ENCODE assay signal across 11 cellular contexts in the genomic region with DNA sequence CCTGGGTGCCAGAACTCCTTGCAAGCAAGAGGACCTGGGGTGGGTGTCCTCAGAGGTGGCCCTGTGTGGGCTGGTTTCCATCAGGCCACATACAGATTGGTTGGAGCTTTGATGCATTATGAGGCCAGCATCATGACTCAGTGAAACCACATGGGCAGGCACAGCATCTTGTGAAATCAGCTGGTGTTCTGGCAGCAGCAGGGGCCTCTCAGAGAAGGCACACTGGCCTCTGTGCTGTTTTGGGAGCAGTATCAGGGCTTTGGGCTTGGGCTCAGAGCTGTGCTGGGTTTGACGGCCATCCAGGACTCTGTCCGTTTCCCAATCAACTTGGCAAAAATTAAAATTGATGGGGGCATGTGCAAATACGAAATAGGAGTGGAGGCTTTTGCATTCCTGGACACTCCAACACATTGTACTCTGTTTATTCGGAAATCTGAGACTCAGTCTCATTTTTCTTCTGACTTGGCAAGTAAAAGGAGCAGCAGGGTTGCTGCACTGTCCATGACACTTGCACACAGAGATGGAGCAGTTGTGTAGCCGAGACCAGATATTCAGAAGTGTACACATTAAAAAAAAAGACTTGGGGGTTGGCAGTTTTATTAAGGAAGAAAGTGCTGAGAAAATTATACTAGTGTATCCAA.
DNase-seq lines count a peak whose midpoint lies in the region; ATAC-seq and TF ChIP-seq lines count a peak whose summit lies in the region.
"Had no signal": no experiment of that assay in that cellular context is flagged by ENCODE, and none has a peak within 500 bp of the region (broad histone marks: within the 10 kb centered on the region; RNA-seq: fewer than 3 reads in every experiment).

No MANE protein-coding gene starts in this region.

- peak overlapping the region; percentile 63 for H4K5ac ChIP-seq in IMR-90 (ENCODE audit: low read depth, low read length)

- BruUV-seq in IMR-90 (replicated peaks; lab: Mats Ljungman, UMichigan), result no TSS peak
- BruUV-seq in A673 (replicated peaks; lab: Mats Ljungman, UMichigan), result no TSS peak

- H4K20me1 ChIP-seq in IMR-90 (ENCODE audit: insufficient read depth, low read length), result no peaks in the 10 kb centered on the region

- H2AK9ac ChIP-seq in IMR-90 (replicated peaks; ENCODE audit: low read depth, low read length, poor library complexity), result peak overlapping the region; percentile 2

- H3K36me3 ChIP-seq in IMR-90 (ENCODE audit: control insufficient read depth, insufficient read depth, low read length) (no peaks in the 10 kb centered on the region), breast epithelium (no peaks in the 10 kb centered on the region), tibial artery (no peaks in the 10 kb centered on the region), A673 (ENCODE audit: insufficient read depth, low read length, poor library complexity, severe bottlenecking) (no peaks in the 10 kb centered on the region)

- 0 out of 2 replicates have a peak overlapping the region, but pooled peaks have one; percentile 25 for H2AK5ac ChIP-seq in IMR-90 (ENCODE audit: low read depth, low read length)

- H3K79me1 ChIP-seq in IMR-90 (ENCODE audit: low read depth in 1 of 2, low read length in 2 of 2), result 0 out of 4 replicates have a peak, but pooled peaks cover 4% of the 10 kb centered on the region in 2 experiments

- no peak for TF ChIP-seq POLR2A in IMR-90 (IDR thresholded peaks at IDR 0.05; ENCODE audit: low read depth, low read length)
- TF ChIP-seq POLR2A in breast epithelium (IDR thresholded peaks at IDR 0.05), result no peak

- no peak overlapping the region for H3K9ac ChIP-seq in IMR-90 (ENCODE audit: low read depth, low read length)

- H3K9me3 ChIP-seq in IMR-90 (ENCODE audit: control insufficient read depth, insufficient read depth, low read length) (no peaks in the 10 kb centered on the region), breast epithelium (no peaks in the 10 kb centered on the region), tibial artery (no peaks in the 10 kb centered on the region), A673 (ENCODE audit: low read depth, low read length, poor library complexity, severe bottlenecking) (no peaks in the 10 kb centered on the region)

- H2BK15ac ChIP-seq in IMR-90 (ENCODE audit: low read depth, low read length), result no peak overlapping the region

- peak overlapping the region; percentile 66 for H3K18ac ChIP-seq in IMR-90 (ENCODE audit: low read depth, low read length)

- H3K4me1 ChIP-seq in IMR-90 (ENCODE audit: control insufficient read depth, insufficient read depth, low read length), result peaks cover 8% of the 10 kb centered on the region
- no peaks in the 10 kb centered on the region for H3K4me1 ChIP-seq in breast epithelium
- peaks cover 0 to 8% (median 0%) of the 10 kb centered on the region in 4 donors for H3K4me1 ChIP-seq in tibial artery
- no peaks in the 10 kb centered on the region for H3K4me1 ChIP-seq in A673 (ENCODE audit: insufficient read depth, low read length, poor library complexity, severe bottlenecking)

- H3K27ac ChIP-seq in IMR-90 (ENCODE audit: insufficient read depth, low read length) (peak overlapping the region; percentile 87; the same call in 1 of the 2 replicates), breast epithelium (peak overlapping the region; percentile 8 to 11), tibial artery (peak overlapping the region in 1 of 2 donors; percentile 30), A673 (ENCODE audit: low read depth, low read length, poor library complexity, severe bottlenecking) (no peak overlapping the region)

- H3K4me3 ChIP-seq in IMR-90 (ENCODE audit: insufficient read depth, low read depth, low read length) (no peak overlapping the region), breast epithelium (no peak overlapping the region), tibial artery (no peak overlapping the region), A673 (ENCODE audit: low read depth, low read length, poor library complexity, severe bottlenecking) (no peak overlapping the region)

- no peaks in the 10 kb centered on the region for H3K4me1 Mint-ChIP-seq in activated CD4-positive, alpha-beta memory T cell treated with anti-CD3 and anti-CD28 coated beads, Interleukin-2, amount 10 ng/mL, durations not matched to agents 7 days and 5 days
- H3K4me1 Mint-ChIP-seq: activated naive CD4-positive, alpha-beta T cell treated with anti-CD3 and anti-CD28 coated beads, Interleukin-2, amount 50 U/mL, for 24 hours had no signal

- no peaks in the 10 kb centered on the region for H3K9me3 Mint-ChIP-seq in activated CD4-positive, alpha-beta memory T cell treated with anti-CD3 and anti-CD28 coated beads, Interleukin-2, amount 10 ng/mL, durations not matched to agents 7 days and 5 days
- H3K9me3 Mint-ChIP-seq: activated naive CD4-positive, alpha-beta T cell treated with anti-CD3 and anti-CD28 coated beads, Interleukin-2, amount 50 U/mL, for 24 hours had no signal

- H3K23ac ChIP-seq in IMR-90 (ENCODE audit: low read depth, low read length), result no peak overlapping the region

- peak overlapping the region; percentile 38 for H3K4me2 ChIP-seq in IMR-90 (ENCODE audit: low read depth, low read length)

- H3K27me3 ChIP-seq in IMR-90 (ENCODE audit: control insufficient read depth, insufficient read depth, low read length) (no peaks in the 10 kb centered on the region), breast epithelium (no peaks in the 10 kb centered on the region), tibial artery (no peaks in the 10 kb centered on the region), A673 (replicated peaks; ENCODE audit: insufficient read depth, low read depth, low read length, poor library complexity) (no peaks in the 10 kb centered on the region)

- no peak overlapping the region for H3K56ac ChIP-seq in IMR-90 (ENCODE audit: extremely low read depth, insufficient read depth, low read length)

- peak overlapping the region; percentile 51; the same call in 1 of the 2 replicates for H3K14ac ChIP-seq in IMR-90 (replicated peaks; ENCODE audit: low read depth, low read length)

- TF ChIP-seq RAD21 in IMR-90 (IDR thresholded peaks at IDR 0.05; ENCODE audit: low read length), result no peak

- DNase-seq in IMR-90, result peak; percentile 93
- DNase-seq in breast epithelium (ENCODE audit: low spot score in 2 of 2), result peak in 1 of 2 donors; percentile 21
- peak; percentile 88 for DNase-seq in left kidney (ENCODE audit: low read depth, low spot score)
- DNase-seq in tibial artery, result peak; percentile 89 to 90
- DNase-seq in activated CD4-positive, alpha-beta memory T cell treated with anti-CD3 and anti-CD28 coated beads, Interleukin-2, amount 10 ng/mL, durations not matched to agents 7 days and 5 days, result no peak
- no peak for DNase-seq in A673 (ENCODE audit: low spot score)
- DNase-seq in stimulated activated CD4-positive, alpha-beta T cell treated with anti-CD3 and anti-CD28 coated beads, Interleukin-2, amount 100 ng/mL, for 24 hours, result no peak
- DNase-seq: NCI-H1417, T-helper 2 cell had no signal

- no CpG with 5 or more reads among the region's 5 CpGs for WGBS in IMR-90 (ENCODE audit: extremely low coverage in 2 of 2, insufficient read length in 1 of 2), 2 experiments

- H2AFZ ChIP-seq in IMR-90 (replicated peaks; ENCODE audit: low read length, poor library complexity), result peak overlapping the region; percentile 3

- ATAC-seq in IMR-90 (ENCODE audit: low read depth) (peak; percentile 89), HG03439 (IDR thresholded peaks at IDR 0.05; ENCODE audit: unreplicated experiment) (no peak)

- dilution Hi-C loops in IMR-90 (cut with HindIII; ENCODE audit: low sequenced_read_pairs, unreplicated experiment), result no loop called here

- peak overlapping the region in 1 of 2 experiments; percentile 47; a peak in 1 of 4 replicates for H4K8ac ChIP-seq in IMR-90 (ENCODE audit: low read depth in 2 of 2, low read length in 2 of 2)

- POLR2A ChIA-PET in IMR-90 (lab: Charles Lee; ENCODE audit: unreplicated experiment), result no interaction called here
- POLR2A ChIA-PET in activated CD4-positive, alpha-beta memory T cell treated with anti-CD3 and anti-CD28 coated beads, Interleukin-2, amount 10 ng/mL, durations not matched to agents 7 days and 5 days (lab: Charles Lee), result no interaction called here
- POLR2A ChIA-PET in A673 (lab: Charles Lee; ENCODE audit: low non-redundant PET), result no interaction called here

- no peaks in the 10 kb centered on the region for H3K36me3 Mint-ChIP-seq in activated CD4-positive, alpha-beta memory T cell treated with anti-CD3 and anti-CD28 coated beads, Interleukin-2, amount 10 ng/mL, durations not matched to agents 7 days and 5 days (ENCODE audit: low read depth)
- H3K36me3 Mint-ChIP-seq: activated naive CD4-positive, alpha-beta T cell treated with anti-CD3 and anti-CD28 coated beads, Interleukin-2, amount 50 U/mL, for 24 hours had no signal

- peak overlapping the region; percentile 73; the same call in 1 of the 2 replicates for H2BK20ac ChIP-seq in IMR-90 (ENCODE audit: low read depth, low read length)

- H3K27ac Mint-ChIP-seq in activated CD4-positive, alpha-beta memory T cell treated with anti-CD3 and anti-CD28 coated beads, Interleukin-2, amount 10 ng/mL, durations not matched to agents 7 days and 5 days, result no peak overlapping the region
- H3K27ac Mint-ChIP-seq: activated naive CD4-positive, alpha-beta T cell treated with anti-CD3 and anti-CD28 coated beads, Interleukin-2, amount 50 U/mL, for 24 hours had no signal

- no peaks in the 10 kb centered on the region for H3K27me3 Mint-ChIP-seq in activated CD4-positive, alpha-beta memory T cell treated with anti-CD3 and anti-CD28 coated beads, Interleukin-2, amount 10 ng/mL, durations not matched to agents 7 days and 5 days
- H3K27me3 Mint-ChIP-seq: activated naive CD4-positive, alpha-beta T cell treated with anti-CD3 and anti-CD28 coated beads, Interleukin-2, amount 50 U/mL, for 24 hours had no signal

- no peak overlapping the region for H3K4me3 Mint-ChIP-seq in activated CD4-positive, alpha-beta memory T cell treated with anti-CD3 and anti-CD28 coated beads, Interleukin-2, amount 10 ng/mL, durations not matched to agents 7 days and 5 days
- H3K4me3 Mint-ChIP-seq: activated naive CD4-positive, alpha-beta T cell treated with anti-CD3 and anti-CD28 coated beads, Interleukin-2, amount 50 U/mL, for 24 hours had no signal

- TF ChIP-seq CTCF in IMR-90 (conservative IDR thresholded peaks at IDR 0.05; ENCODE audit: low read depth, low read length) (no peak), breast epithelium (IDR thresholded peaks at IDR 0.05) (no peak), tibial artery (IDR thresholded peaks at IDR 0.05) (no peak), A673 (conservative IDR thresholded peaks at IDR 0.05; ENCODE audit: low read depth, low read length) (no peak)

- peak overlapping the region; percentile 26; the same call in 1 of the 2 replicates for H4K91ac ChIP-seq in IMR-90 (ENCODE audit: insufficient read depth, low read depth, low read length)

- intact Hi-C loops in IMR-90 (cut with micrococcal nuclease), result loop anchor here (5.0 to 10.0 kb wide), 2 partner anchors 36 to 939 kb away; a partner anchor contains a TSS
- intact Hi-C loops in breast epithelium (cut with DNase I; ENCODE audit: low total_unique reads), result no loop called here
- intact Hi-C loops in tibial artery (cut with DNase I; ENCODE audit: low total_unique reads), result no loop called here
- intact Hi-C loops in A673 (cut with micrococcal nuclease; ENCODE audit: unreplicated experiment), result no loop called here

- H2BK5ac ChIP-seq in IMR-90 (ENCODE audit: low read depth, low read length, poor library complexity, severe bottlenecking), result peak overlapping the region; percentile 83

- peak overlapping the region; percentile 73; the same call in 1 of the 2 replicates for H2BK120ac ChIP-seq in IMR-90 (ENCODE audit: low read depth, low read length)

- peaks cover 8% of the 10 kb centered on the region; the same call in 1 of the 2 replicates for H3K9me1 ChIP-seq in IMR-90 (ENCODE audit: insufficient read depth, low read length)

- peak overlapping the region; percentile 57; the same call in 1 of the 2 replicates for H3K4ac ChIP-seq in IMR-90 (ENCODE audit: low read depth, low read length)

- in situ Hi-C loops in IMR-90 (cut with MboI; ENCODE audit: low sequenced_read_pairs), result no loop called here

- CTCF ChIA-PET in IMR-90 (lab: Yijun Ruan, JAX), result interaction anchor here (0.6 to 0.9 kb wide), 2 partner anchors 8 to 25 kb away, joined by 3 read pairs; no protein-coding TSS in a partner anchor
- CTCF ChIA-PET in activated CD4-positive, alpha-beta memory T cell treated with anti-CD3 and anti-CD28 coated beads, Interleukin-2, amount 10 ng/mL, durations not matched to agents 7 days and 5 days (lab: Charles Lee), result interaction anchor here (0.5 kb wide), 1 partner anchor 25 kb away, joined by 3 read pairs; no protein-coding TSS in a partner anchor
- CTCF ChIA-PET in A673 (lab: Charles Lee), result no interaction called here

Comparison
In these comparisons a context has a peak if more than half of its experiments do, and no peak if none do; other contexts are left out.
1. DNase-seq: peak in IMR-90 (single experiment), left kidney (single experiment) and tibial artery (2 of 2); none in activated CD4-positive, alpha-beta memory T cell treated with anti-CD3 and anti-CD28 coated beads, Interleukin-2, amount 10 ng/mL, durations not matched to agents 7 days and 5 days (single experiment), A673 (single experiment) and stimulated activated CD4-positive, alpha-beta T cell treated with anti-CD3 and anti-CD28 coated beads, Interleukin-2, amount 100 ng/mL, for 24 hours (0 of 2).